Comparison of ENCODE assay signal across 8 cellular contexts in genomic region chr21:20083925-20084324, GRCh38.
"Had no signal": no experiment of that assay in that cellular context is flagged by ENCODE, and none has a peak within 500 bp of the region (broad histone marks: within the 10 kb centered on the region; RNA-seq: fewer than 3 reads in every experiment).

No MANE protein-coding gene starts in this region.

- H3K4me3 ChIP-seq: GM12878 had no signal

- DNase-seq: GDM1, GF-D8 had no signal

- FAIRE-seq: G401.6, GM12878, GM12891, GM12892, GM18507, GM19239 had no signal

- ATAC-seq: GM12878 had no signal
